In the genomic region with DNA sequence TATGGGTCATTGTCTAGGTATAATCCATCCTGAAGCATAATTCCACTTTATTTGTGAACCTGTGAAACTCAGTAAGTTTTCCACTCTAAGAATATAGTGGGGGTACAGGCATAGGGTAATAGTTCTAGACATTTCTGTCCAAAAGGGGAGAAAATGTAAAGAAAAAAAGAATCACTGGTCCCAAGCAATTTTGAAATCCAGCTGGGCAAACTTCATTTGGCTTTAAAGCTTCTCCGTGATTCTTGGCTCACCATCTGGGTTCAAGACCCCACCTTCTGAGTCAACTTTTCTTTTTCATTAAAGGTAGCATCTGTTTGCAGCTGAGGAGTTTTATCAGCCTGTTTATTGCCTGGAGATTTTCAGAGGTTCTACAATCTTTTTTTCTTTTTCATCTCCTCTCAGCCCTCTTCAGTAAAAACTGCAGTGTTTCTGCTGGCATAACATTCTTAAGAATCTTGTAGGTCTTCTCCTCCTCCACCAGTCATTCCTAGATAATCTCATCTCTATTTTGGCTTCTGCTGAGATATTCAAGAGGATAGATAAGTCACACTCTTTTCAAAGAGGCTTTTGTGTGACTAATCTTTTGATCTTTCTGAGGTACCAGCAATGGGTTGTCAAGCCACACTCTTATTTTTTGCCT, we compare ENCODE assay signal across 19 cellular contexts.
"Had no signal": no experiment of that assay in that cellular context is flagged by ENCODE, and none has a peak within 500 bp of the region (broad histone marks: within the 10 kb centered on the region; RNA-seq: fewer than 3 reads in every experiment).

No MANE protein-coding gene starts in this region.

- H3K27ac Mint-ChIP-seq: IgD-negative memory B cell had no signal

- H3K4me2 ChIP-seq: SK-N-SH had no signal

- H3K4me1 Mint-ChIP-seq: IgD-negative memory B cell had no signal

- FAIRE-seq: HTR-8/SVneo had no signal

- DNase-seq: KBM-7, NCI-H1092, NCI-H1105 treated with DMSO at 0.1 percent for 48 hours, NCI-H1417 treated with DMSO at 0.1 percent for 48 hours, NCI-H146, NCI-H1694 treated with DMSO at 0.1 percent for 48 hours, NCI-H1930, NCI-H2081, NCI-H2107, NCI-H2227 treated with DMSO at 0.1 percent for 48 hours, NCI-H524, NCI-H526 treated with DMSO at 0.1 percent for 48 hours, NCI-H748 treated with DMSO at 0.1 percent for 48 hours, SHP77, SK-N-SH, SW 1271 had no signal

- H3K27ac ChIP-seq: RWPE1 had no signal

- H3K4me3 Mint-ChIP-seq: IgD-negative memory B cell had no signal

- H3K9me3 ChIP-seq: SK-N-SH had no signal

- H3K9ac ChIP-seq: SK-N-SH had no signal
